In the genomic region with DNA sequence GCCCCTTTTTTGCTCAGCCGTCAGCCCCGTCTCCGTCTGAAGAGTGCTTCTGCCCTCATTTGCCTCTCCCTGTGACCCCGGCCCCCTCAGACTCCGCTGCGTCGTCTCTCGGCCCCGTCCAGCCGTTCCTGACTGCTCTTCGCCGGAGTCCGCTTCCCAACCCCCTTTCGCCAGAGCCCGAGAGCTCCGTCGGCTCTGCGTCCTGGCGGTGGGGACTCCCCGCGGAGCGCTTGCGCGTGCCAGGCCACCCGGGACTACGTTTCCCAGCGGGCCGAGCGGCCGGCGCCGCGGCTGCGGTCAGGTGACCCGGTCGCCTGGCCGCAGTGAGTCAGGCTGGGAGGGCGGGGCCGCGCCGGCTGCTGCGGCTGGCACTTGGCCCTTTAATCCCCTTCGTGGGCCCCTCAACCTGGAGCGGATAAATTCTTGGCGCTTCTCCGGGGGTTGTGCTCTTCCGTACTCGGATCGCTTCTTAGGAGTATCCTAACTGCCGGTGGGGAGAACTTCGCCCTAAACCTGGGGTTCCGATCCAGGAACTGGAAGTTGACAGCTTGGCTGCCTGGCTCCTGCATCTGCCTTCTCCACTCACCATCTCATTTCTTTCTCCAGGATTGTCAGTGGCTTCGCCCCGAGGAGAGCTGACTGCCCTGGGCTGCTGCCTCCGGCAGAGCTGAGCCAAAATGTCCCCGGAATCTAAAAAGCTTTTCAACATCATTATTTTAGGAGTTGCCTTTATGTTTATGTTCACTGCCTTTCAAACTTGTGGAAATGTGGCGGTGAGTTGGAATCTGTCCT, we compare ENCODE assay signal across 1 cellular context.
A peak's percentile ranks its signal among the peaks of the same experiment; 100 is the strongest.
TF ChIP-seq lines count a peak whose summit lies in the region.

A gene (plus strand): TSS at position 444 of the 792 bp plus-strand sequence. CDS start 234 bp downstream, at position 678.

TF ChIP-seq in HEK293, 187 proteins besides CTCF, POLR2A, EP300 and RAD21 (continued from another document and continues in another):
- TF ChIP-seq PRDM1 (tag by site-specific recombination; IDR thresholded peaks at IDR 0.05) (no peak), ZNF777 (tag by site-specific recombination; IDR thresholded peaks at IDR 0.05; ENCODE audit: borderline replicate concordance) (peak; percentile 93; the same call in 1 of the 2 replicates), ZNF202 (tag by site-specific recombination; IDR thresholded peaks at IDR 0.05; ENCODE audit: borderline replicate concordance) (no peak), ZIC2 (tag by site-specific recombination; IDR thresholded peaks at IDR 0.05) (peak; percentile 80), MEIS1 (CRISPR knock-in tag; IDR thresholded peaks at IDR 0.05; ENCODE audit: borderline replicate concordance) (no peak), ZNF660 (tag by site-specific recombination; IDR thresholded peaks at IDR 0.05) (peak; percentile 63; the same call in 1 of the 2 replicates)
- TF ChIP-seq, protein P1, sequence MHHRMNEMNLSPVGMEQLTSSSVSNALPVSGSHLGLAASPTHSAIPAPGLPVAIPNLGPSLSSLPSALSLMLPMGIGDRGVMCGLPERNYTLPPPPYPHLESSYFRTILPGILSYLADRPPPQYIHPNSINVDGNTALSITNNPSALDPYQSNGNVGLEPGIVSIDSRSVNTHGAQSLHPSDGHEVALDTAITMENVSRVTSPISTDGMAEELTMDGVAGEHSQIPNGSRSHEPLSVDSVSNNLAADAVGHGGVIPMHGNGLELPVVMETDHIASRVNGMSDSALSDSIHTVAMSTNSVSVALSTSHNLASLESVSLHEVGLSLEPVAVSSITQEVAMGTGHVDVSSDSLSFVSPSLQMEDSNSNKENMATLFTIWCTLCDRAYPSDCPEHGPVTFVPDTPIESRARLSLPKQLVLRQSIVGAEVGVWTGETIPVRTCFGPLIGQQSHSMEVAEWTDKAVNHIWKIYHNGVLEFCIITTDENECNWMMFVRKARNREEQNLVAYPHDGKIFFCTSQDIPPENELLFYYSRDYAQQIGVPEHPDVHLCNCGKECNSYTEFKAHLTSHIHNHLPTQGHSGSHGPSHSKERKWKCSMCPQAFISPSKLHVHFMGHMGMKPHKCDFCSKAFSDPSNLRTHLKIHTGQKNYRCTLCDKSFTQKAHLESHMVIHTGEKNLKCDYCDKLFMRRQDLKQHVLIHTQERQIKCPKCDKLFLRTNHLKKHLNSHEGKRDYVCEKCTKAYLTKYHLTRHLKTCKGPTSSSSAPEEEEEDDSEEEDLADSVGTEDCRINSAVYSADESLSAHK (tag by site-specific recombination; IDR thresholded peaks at IDR 0.05), result peak; percentile 48; the same call in 1 of the 2 replicates
- TF ChIP-seq, protein P2, sequence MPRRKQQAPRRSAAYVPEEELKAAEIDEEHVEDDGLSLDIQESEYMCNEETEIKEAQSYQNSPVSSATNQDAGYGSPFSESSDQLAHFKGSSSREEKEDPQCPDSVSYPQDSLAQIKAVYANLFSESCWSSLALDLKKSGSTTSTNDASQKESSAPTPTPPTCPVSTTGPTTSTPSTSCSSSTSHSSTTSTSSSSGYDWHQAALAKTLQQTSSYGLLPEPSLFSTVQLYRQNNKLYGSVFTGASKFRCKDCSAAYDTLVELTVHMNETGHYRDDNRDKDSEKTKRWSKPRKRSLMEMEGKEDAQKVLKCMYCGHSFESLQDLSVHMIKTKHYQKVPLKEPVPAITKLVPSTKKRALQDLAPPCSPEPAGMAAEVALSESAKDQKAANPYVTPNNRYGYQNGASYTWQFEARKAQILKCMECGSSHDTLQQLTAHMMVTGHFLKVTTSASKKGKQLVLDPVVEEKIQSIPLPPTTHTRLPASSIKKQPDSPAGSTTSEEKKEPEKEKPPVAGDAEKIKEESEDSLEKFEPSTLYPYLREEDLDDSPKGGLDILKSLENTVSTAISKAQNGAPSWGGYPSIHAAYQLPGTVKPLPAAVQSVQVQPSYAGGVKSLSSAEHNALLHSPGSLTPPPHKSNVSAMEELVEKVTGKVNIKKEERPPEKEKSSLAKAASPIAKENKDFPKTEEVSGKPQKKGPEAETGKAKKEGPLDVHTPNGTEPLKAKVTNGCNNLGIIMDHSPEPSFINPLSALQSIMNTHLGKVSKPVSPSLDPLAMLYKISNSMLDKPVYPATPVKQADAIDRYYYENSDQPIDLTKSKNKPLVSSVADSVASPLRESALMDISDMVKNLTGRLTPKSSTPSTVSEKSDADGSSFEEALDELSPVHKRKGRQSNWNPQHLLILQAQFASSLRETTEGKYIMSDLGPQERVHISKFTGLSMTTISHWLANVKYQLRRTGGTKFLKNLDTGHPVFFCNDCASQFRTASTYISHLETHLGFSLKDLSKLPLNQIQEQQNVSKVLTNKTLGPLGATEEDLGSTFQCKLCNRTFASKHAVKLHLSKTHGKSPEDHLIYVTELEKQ (tag by site-specific recombination; IDR thresholded peaks at IDR 0.05; ENCODE audit: borderline replicate concordance), result no peak
- TF ChIP-seq, protein P3, sequence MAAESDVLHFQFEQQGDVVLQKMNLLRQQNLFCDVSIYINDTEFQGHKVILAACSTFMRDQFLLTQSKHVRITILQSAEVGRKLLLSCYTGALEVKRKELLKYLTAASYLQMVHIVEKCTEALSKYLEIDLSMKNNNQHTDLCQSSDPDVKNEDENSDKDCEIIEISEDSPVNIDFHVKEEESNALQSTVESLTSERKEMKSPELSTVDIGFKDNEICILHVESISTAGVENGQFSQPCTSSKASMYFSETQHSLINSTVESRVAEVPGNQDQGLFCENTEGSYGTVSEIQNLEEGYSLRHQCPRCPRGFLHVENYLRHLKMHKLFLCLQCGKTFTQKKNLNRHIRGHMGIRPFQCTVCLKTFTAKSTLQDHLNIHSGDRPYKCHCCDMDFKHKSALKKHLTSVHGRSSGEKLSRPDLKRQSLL (tag by site-specific recombination; IDR thresholded peaks at IDR 0.05), result peak; percentile 76; the same call in 1 of the 2 replicates
- TF ChIP-seq, protein P4, sequence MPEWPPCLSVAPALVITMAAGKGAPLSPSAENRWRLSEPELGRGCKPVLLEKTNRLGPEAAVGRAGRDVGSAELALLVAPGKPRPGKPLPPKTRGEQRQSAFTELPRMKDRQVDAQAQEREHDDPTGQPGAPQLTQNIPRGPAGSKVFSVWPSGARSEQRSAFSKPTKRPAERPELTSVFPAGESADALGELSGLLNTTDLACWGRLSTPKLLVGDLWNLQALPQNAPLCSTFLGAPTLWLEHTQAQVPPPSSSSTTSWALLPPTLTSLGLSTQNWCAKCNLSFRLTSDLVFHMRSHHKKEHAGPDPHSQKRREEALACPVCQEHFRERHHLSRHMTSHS (tag by site-specific recombination; IDR thresholded peaks at IDR 0.05), result no peak
- TF ChIP-seq, protein P5, sequence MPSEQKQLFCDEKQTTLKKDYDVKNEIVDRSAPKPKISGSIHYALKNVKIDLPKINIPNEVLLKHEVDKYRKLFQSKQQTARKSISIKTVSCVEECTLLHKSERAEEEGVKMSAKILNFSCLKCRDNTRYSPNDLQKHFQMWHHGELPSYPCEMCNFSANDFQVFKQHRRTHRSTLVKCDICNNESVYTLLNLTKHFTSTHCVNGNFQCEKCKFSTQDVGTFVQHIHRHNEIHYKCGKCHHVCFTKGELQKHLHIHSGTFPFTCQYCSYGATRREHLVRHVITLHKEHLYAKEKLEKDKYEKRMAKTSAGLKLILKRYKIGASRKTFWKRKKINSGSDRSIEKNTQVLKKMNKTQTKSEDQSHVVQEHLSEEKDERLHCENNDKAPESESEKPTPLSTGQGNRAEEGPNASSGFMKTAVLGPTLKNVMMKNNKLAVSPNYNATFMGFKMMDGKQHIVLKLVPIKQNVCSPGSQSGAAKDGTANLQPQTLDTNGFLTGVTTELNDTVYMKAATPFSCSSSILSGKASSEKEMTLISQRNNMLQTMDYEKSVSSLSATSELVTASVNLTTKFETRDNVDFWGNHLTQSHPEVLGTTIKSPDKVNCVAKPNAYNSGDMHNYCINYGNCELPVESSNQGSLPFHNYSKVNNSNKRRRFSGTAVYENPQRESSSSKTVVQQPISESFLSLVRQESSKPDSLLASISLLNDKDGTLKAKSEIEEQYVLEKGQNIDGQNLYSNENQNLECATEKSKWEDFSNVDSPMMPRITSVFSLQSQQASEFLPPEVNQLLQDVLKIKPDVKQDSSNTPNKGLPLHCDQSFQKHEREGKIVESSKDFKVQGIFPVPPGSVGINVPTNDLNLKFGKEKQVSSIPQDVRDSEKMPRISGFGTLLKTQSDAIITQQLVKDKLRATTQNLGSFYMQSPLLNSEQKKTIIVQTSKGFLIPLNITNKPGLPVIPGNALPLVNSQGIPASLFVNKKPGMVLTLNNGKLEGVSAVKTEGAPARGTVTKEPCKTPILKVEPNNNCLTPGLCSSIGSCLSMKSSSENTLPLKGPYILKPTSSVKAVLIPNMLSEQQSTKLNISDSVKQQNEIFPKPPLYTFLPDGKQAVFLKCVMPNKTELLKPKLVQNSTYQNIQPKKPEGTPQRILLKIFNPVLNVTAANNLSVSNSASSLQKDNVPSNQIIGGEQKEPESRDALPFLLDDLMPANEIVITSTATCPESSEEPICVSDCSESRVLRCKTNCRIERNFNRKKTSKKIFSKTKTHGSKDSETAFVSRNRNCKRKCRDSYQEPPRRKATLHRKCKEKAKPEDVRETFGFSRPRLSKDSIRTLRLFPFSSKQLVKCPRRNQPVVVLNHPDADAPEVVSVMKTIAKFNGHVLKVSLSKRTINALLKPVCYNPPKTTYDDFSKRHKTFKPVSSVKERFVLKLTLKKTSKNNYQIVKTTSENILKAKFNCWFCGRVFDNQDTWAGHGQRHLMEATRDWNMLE (tag by site-specific recombination; conservative IDR thresholded peaks at IDR 0.05; ENCODE audit: low read depth), result no peak
- TF ChIP-seq, protein P6, sequence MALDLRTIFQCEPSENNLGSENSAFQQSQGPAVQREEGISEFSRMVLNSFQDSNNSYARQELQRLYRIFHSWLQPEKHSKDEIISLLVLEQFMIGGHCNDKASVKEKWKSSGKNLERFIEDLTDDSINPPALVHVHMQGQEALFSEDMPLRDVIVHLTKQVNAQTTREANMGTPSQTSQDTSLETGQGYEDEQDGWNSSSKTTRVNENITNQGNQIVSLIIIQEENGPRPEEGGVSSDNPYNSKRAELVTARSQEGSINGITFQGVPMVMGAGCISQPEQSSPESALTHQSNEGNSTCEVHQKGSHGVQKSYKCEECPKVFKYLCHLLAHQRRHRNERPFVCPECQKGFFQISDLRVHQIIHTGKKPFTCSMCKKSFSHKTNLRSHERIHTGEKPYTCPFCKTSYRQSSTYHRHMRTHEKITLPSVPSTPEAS (tag by site-specific recombination; IDR thresholded peaks at IDR 0.05), result 0 out of 2 replicates have a peak, but pooled peaks have one; percentile 10
- TF ChIP-seq, protein P7, sequence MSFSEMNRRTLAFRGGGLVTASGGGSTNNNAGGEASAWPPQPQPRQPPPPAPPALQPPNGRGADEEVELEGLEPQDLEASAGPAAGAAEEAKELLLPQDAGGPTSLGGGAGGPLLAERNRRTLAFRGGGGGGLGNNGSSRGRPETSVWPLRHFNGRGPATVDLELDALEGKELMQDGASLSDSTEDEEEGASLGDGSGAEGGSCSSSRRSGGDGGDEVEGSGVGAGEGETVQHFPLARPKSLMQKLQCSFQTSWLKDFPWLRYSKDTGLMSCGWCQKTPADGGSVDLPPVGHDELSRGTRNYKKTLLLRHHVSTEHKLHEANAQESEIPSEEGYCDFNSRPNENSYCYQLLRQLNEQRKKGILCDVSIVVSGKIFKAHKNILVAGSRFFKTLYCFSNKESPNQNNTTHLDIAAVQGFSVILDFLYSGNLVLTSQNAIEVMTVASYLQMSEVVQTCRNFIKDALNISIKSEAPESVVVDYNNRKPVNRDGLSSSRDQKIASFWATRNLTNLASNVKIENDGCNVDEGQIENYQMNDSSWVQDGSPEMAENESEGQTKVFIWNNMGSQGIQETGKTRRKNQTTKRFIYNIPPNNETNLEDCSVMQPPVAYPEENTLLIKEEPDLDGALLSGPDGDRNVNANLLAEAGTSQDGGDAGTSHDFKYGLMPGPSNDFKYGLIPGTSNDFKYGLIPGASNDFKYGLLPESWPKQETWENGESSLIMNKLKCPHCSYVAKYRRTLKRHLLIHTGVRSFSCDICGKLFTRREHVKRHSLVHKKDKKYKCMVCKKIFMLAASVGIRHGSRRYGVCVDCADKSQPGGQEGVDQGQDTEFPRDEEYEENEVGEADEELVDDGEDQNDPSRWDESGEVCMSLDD (tag by site-specific recombination; IDR thresholded peaks at IDR 0.05), result peak; percentile 99; the same call in 1 of the 2 replicates
- TF ChIP-seq, protein P8, sequence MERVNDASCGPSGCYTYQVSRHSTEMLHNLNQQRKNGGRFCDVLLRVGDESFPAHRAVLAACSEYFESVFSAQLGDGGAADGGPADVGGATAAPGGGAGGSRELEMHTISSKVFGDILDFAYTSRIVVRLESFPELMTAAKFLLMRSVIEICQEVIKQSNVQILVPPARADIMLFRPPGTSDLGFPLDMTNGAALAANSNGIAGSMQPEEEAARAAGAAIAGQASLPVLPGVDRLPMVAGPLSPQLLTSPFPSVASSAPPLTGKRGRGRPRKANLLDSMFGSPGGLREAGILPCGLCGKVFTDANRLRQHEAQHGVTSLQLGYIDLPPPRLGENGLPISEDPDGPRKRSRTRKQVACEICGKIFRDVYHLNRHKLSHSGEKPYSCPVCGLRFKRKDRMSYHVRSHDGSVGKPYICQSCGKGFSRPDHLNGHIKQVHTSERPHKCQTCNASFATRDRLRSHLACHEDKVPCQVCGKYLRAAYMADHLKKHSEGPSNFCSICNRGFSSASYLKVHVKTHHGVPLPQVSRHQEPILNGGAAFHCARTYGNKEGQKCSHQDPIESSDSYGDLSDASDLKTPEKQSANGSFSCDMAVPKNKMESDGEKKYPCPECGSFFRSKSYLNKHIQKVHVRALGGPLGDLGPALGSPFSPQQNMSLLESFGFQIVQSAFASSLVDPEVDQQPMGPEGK (tag by site-specific recombination; IDR thresholded peaks at IDR 0.05), result peak; percentile 99
- TF ChIP-seq, protein P9, sequence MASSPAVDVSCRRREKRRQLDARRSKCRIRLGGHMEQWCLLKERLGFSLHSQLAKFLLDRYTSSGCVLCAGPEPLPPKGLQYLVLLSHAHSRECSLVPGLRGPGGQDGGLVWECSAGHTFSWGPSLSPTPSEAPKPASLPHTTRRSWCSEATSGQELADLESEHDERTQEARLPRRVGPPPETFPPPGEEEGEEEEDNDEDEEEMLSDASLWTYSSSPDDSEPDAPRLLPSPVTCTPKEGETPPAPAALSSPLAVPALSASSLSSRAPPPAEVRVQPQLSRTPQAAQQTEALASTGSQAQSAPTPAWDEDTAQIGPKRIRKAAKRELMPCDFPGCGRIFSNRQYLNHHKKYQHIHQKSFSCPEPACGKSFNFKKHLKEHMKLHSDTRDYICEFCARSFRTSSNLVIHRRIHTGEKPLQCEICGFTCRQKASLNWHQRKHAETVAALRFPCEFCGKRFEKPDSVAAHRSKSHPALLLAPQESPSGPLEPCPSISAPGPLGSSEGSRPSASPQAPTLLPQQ (tag by site-specific recombination; IDR thresholded peaks at IDR 0.05), result peak; percentile 95
